In the genomic region with DNA sequence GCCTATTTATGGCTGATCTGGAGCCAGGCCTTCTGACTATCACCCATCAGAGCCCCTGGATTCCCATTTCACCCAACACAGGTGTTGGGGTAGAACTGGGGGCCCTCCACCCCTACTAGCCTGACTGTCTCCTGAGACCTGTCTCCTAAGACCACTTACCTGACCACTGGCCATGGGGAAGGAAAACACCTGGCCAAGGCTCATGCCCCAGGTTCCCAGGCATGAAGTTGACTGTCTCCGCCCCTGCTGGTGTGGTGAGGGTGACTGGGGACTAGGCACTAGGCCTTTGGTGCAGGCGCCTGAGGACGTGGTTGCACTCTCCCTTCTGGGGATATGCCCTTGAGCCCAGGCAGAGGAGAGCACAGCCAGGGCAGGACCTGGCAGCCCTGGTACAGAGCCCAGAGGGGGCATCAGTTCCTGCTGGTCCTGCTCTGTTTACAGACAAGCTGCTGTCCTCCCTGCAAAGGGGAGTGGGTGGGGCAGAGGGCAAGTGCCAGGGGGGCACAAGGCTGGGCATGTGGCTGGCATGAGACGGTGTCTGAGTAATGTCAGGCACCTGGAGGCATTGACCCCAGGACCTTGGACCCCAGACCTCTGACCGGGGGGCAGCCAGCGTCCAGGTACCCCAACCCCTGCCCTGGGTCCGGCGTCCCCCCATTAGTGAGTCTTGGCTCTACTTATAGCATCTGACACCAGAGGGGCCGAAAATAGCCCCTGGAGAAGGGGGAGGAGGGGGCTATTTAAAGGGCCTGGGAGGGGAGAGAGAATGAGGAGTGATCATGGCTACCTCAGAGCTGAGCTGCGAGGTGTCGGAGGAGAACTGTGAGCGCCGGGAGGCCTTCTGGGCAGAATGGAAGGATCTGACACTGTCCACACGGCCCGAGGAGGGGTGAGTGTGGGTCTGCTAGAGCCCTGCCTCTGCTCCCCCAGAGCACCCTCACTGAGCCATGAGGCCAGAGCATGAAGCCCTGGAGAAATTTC, we compare ENCODE assay signal across 3 cellular contexts.
A peak's percentile ranks its signal among the peaks of the same experiment; 100 is the strongest.
TF ChIP-seq lines count a peak whose summit lies in the region.

A gene with protein sequence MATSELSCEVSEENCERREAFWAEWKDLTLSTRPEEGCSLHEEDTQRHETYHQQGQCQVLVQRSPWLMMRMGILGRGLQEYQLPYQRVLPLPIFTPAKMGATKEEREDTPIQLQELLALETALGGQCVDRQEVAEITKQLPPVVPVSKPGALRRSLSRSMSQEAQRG (plus strand): TSS at position 769 of the 981 bp plus-strand sequence. CDS start 11 bp downstream, at position 780.

TF ChIP-seq in SK-N-SH, 30 proteins besides CTCF, POLR2A, EP300 and RAD21:
- TF ChIP-seq POLR2AphosphoS5 (IDR thresholded peaks at IDR 0.05; ENCODE audit: low read depth, low read length) (peak; percentile 18; the same call in 1 of the 2 replicates), FOXJ3 (CRISPR knock-in tag; IDR thresholded peaks at IDR 0.05) (no peak)
TF ChIP-seq in SK-N-SH: peak in this region for 1.

TF ChIP-seq in SK-N-SH treated with all-trans-retinoic acid at 6 μM for 48 hours, 23 proteins besides CTCF, POLR2A, EP300 and RAD21:
- TF ChIP-seq GLIS3 (CRISPR knock-in tag; IDR thresholded peaks at IDR 0.05) (no peak), TOX (CRISPR knock-in tag; IDR thresholded peaks at IDR 0.05; ENCODE audit: borderline replicate concordance) (no peak), BACH2 (CRISPR knock-in tag; IDR thresholded peaks at IDR 0.05; ENCODE audit: borderline replicate concordance) (no peak), PATZ1 (CRISPR knock-in tag; IDR thresholded peaks at IDR 0.05; ENCODE audit: borderline replicate concordance) (no peak)
- TF ChIP-seq, protein P1, sequence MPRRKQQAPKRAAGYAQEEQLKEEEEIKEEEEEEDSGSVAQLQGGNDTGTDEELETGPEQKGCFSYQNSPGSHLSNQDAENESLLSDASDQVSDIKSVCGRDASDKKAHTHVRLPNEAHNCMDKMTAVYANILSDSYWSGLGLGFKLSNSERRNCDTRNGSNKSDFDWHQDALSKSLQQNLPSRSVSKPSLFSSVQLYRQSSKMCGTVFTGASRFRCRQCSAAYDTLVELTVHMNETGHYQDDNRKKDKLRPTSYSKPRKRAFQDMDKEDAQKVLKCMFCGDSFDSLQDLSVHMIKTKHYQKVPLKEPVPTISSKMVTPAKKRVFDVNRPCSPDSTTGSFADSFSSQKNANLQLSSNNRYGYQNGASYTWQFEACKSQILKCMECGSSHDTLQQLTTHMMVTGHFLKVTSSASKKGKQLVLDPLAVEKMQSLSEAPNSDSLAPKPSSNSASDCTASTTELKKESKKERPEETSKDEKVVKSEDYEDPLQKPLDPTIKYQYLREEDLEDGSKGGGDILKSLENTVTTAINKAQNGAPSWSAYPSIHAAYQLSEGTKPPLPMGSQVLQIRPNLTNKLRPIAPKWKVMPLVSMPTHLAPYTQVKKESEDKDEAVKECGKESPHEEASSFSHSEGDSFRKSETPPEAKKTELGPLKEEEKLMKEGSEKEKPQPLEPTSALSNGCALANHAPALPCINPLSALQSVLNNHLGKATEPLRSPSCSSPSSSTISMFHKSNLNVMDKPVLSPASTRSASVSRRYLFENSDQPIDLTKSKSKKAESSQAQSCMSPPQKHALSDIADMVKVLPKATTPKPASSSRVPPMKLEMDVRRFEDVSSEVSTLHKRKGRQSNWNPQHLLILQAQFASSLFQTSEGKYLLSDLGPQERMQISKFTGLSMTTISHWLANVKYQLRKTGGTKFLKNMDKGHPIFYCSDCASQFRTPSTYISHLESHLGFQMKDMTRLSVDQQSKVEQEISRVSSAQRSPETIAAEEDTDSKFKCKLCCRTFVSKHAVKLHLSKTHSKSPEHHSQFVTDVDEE (CRISPR knock-in tag; IDR thresholded peaks at IDR 0.05): no peak

TF ChIP-seq in GM12878, 131 proteins besides CTCF, POLR2A, EP300 and RAD21:
- TF ChIP-seq ZNF622 (IDR thresholded peaks at IDR 0.05) (no peak), BCL3 (IDR thresholded peaks at IDR 0.05; ENCODE audit: borderline replicate concordance, insufficient read depth, low read depth, low read length, poor library complexity, severe bottlenecking) (no peak)
TF ChIP-seq in GM12878: peak in this region for 0.
